Comparison of ENCODE assay signal across 1 cellular context in the genomic region with DNA sequence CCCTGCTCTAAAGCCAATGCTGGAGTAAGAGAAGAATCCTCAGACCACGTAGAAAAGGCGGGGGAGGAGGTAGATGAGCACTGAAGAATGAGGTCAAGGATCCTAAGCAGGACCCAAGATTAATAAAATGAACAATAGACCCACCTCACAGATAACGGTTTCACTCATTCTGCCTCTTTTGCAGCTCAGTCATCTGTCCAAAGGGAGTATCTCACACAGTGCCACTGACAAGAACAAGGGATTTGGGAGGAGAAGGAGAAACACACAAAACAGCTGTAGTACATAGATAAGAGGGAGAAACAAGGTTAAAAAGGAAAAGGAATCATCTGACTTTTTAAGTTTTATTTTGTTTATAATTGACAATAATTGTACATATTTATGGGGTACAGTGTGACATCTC.
TF ChIP-seq lines count a peak whose summit lies in the region.

No MANE protein-coding gene starts in this region.

TF ChIP-seq in K562, 482 proteins besides CTCF, POLR2A, EP300 and RAD21 (continued from another document and continues in another):
- no peak for TF ChIP-seq ZNF407 (IDR thresholded peaks at IDR 0.05; ENCODE audit: low read depth)
- TF ChIP-seq SRF (CRISPR knock-in tag; IDR thresholded peaks at IDR 0.05): no peak
- no peak for TF ChIP-seq XRCC5 (IDR thresholded peaks at IDR 0.05; ENCODE audit: low read depth, low read length)
- peak; percentile 92 for TF ChIP-seq SOX6 (IDR thresholded peaks at IDR 0.05)
- no peak for TF ChIP-seq CREB1 (IDR thresholded peaks at IDR 0.05)
- TF ChIP-seq CREB1 (CRISPR knock-in tag; IDR thresholded peaks at IDR 0.05): no peak
- peak; percentile 66; the same call in 1 of the 2 replicates for TF ChIP-seq CBFA2T2 (conservative IDR thresholded peaks at IDR 0.05)
- TF ChIP-seq ZNF239 (CRISPR knock-in tag; IDR thresholded peaks at IDR 0.05): peak; percentile 57; the same call in 1 of the 2 replicates
- no peak for TF ChIP-seq HNRNPL (IDR thresholded peaks at IDR 0.05; ENCODE audit: low read depth, low read length)
- no peak for TF ChIP-seq KLF13 (tag; IDR thresholded peaks at IDR 0.05; ENCODE audit: borderline replicate concordance, low read depth)
- TF ChIP-seq ZNF224 (CRISPR knock-in tag; IDR thresholded peaks at IDR 0.05): no peak
- TF ChIP-seq ZNF165 (CRISPR knock-in tag; IDR thresholded peaks at IDR 0.05; ENCODE audit: borderline replicate concordance): no peak
- no peak for TF ChIP-seq ZKSCAN3 (CRISPR knock-in tag; IDR thresholded peaks at IDR 0.05)
- TF ChIP-seq, protein P1, sequence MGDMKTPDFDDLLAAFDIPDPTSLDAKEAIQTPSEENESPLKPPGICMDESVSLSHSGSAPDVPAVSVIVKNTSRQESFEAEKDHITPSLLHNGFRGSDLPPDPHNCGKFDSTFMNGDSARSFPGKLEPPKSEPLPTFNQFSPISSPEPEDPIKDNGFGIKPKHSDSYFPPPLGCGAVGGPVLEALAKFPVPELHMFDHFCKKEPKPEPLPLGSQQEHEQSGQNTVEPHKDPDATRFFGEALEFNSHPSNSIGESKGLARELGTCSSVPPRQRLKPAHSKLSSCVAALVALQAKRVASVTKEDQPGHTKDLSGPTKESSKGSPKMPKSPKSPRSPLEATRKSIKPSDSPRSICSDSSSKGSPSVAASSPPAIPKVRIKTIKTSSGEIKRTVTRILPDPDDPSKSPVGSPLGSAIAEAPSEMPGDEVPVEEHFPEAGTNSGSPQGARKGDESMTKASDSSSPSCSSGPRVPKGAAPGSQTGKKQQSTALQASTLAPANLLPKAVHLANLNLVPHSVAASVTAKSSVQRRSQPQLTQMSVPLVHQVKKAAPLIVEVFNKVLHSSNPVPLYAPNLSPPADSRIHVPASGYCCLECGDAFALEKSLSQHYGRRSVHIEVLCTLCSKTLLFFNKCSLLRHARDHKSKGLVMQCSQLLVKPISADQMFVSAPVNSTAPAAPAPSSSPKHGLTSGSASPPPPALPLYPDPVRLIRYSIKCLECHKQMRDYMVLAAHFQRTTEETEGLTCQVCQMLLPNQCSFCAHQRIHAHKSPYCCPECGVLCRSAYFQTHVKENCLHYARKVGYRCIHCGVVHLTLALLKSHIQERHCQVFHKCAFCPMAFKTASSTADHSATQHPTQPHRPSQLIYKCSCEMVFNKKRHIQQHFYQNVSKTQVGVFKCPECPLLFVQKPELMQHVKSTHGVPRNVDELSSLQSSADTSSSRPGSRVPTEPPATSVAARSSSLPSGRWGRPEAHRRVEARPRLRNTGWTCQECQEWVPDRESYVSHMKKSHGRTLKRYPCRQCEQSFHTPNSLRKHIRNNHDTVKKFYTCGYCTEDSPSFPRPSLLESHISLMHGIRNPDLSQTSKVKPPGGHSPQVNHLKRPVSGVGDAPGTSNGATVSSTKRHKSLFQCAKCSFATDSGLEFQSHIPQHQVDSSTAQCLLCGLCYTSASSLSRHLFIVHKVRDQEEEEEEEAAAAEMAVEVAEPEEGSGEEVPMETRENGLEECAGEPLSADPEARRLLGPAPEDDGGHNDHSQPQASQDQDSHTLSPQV (IDR thresholded peaks at IDR 0.05): no peak
- no peak for TF ChIP-seq MAX (CRISPR knock-in tag; IDR thresholded peaks at IDR 0.05)
- no peak for TF ChIP-seq ZNF507 (tag; conservative IDR thresholded peaks at IDR 0.05)
- TF ChIP-seq EP400 (IDR thresholded peaks at IDR 0.05): no peak
- peak; percentile 86 for TF ChIP-seq ARID1B (IDR thresholded peaks at IDR 0.05)
- TF ChIP-seq, protein P2, sequence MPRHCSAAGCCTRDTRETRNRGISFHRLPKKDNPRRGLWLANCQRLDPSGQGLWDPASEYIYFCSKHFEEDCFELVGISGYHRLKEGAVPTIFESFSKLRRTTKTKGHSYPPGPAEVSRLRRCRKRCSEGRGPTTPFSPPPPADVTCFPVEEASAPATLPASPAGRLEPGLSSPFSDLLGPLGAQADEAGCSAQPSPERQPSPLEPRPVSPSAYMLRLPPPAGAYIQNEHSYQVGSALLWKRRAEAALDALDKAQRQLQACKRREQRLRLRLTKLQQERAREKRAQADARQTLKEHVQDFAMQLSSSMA (CRISPR knock-in tag; IDR thresholded peaks at IDR 0.05): no peak
- TF ChIP-seq, protein P3, sequence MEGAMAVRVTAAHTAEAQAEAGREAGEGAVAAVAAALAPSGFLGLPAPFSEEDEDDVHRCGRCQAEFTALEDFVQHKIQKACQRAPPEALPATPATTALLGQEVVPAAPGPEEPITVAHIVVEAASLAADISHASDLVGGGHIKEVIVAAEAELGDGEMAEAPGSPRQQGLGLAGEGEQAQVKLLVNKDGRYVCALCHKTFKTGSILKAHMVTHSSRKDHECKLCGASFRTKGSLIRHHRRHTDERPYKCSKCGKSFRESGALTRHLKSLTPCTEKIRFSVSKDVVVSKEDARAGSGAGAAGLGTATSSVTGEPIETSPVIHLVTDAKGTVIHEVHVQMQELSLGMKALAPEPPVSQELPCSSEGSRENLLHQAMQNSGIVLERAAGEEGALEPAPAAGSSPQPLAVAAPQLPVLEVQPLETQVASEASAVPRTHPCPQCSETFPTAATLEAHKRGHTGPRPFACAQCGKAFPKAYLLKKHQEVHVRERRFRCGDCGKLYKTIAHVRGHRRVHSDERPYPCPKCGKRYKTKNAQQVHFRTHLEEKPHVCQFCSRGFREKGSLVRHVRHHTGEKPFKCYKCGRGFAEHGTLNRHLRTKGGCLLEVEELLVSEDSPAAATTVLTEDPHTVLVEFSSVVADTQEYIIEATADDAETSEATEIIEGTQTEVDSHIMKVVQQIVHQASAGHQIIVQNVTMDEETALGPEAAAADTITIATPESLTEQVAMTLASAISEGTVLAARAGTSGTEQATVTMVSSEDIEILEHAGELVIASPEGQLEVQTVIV (CRISPR knock-in tag; IDR thresholded peaks at IDR 0.05; ENCODE audit: borderline replicate concordance): no peak
- no peak for TF ChIP-seq EZH2 (IDR thresholded peaks at IDR 0.05; ENCODE audit: borderline replicate concordance, low read depth, low read length)
- TF ChIP-seq, protein P4, sequence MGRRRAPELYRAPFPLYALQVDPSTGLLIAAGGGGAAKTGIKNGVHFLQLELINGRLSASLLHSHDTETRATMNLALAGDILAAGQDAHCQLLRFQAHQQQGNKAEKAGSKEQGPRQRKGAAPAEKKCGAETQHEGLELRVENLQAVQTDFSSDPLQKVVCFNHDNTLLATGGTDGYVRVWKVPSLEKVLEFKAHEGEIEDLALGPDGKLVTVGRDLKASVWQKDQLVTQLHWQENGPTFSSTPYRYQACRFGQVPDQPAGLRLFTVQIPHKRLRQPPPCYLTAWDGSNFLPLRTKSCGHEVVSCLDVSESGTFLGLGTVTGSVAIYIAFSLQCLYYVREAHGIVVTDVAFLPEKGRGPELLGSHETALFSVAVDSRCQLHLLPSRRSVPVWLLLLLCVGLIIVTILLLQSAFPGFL (CRISPR knock-in tag; IDR thresholded peaks at IDR 0.05): no peak
- TF ChIP-seq CREBBP (IDR thresholded peaks at IDR 0.05; ENCODE audit: low read depth, low read length): no peak
- TF ChIP-seq USF2 (CRISPR knock-in tag; IDR thresholded peaks at IDR 0.05): no peak
- no peak for TF ChIP-seq DMBX1 (CRISPR knock-in tag; IDR thresholded peaks at IDR 0.05; ENCODE audit: borderline replicate concordance)
- no peak for TF ChIP-seq ZFX (CRISPR knock-in tag; IDR thresholded peaks at IDR 0.05)
- TF ChIP-seq ZNF41 (CRISPR knock-in tag; conservative IDR thresholded peaks at IDR 0.05): no peak
- no peak for TF ChIP-seq SMARCA5 (IDR thresholded peaks at IDR 0.05)
- TF ChIP-seq ZBTB7A (IDR thresholded peaks at IDR 0.05; ENCODE audit: borderline replicate concordance, control insufficient read depth, low read depth, low read length): no peak
- TF ChIP-seq, protein P5, sequence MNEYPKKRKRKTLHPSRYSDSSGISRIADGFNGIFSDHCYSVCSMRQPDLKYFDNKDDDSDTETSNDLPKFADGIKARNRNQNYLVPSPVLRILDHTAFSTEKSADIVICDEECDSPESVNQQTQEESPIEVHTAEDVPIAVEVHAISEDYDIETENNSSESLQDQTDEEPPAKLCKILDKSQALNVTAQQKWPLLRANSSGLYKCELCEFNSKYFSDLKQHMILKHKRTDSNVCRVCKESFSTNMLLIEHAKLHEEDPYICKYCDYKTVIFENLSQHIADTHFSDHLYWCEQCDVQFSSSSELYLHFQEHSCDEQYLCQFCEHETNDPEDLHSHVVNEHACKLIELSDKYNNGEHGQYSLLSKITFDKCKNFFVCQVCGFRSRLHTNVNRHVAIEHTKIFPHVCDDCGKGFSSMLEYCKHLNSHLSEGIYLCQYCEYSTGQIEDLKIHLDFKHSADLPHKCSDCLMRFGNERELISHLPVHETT (CRISPR knock-in tag; conservative IDR thresholded peaks at IDR 0.05 in 1 of 2, IDR thresholded peaks at IDR 0.05 in 1 of 2): no peak
- no peak for TF ChIP-seq ETV5 (CRISPR knock-in tag; IDR thresholded peaks at IDR 0.05; ENCODE audit: low read depth)
- no peak for TF ChIP-seq GTF2A2 (tag; IDR thresholded peaks at IDR 0.05)
- TF ChIP-seq KDM1A (IDR thresholded peaks at IDR 0.05): peak in 1 of 2 experiments; percentile 29; a peak in 1 of 4 replicates
- no peak for TF ChIP-seq HDAC3 (IDR thresholded peaks at IDR 0.05; ENCODE audit: borderline replicate concordance, partially characterized antibody)
- TF ChIP-seq JUN (IDR thresholded peaks at IDR 0.05; ENCODE audit: borderline replicate concordance, low read depth, low read length): no peak
- TF ChIP-seq JUN (CRISPR knock-in tag; IDR thresholded peaks at IDR 0.05; ENCODE audit: borderline replicate concordance): no peak
